In the genomic region with DNA sequence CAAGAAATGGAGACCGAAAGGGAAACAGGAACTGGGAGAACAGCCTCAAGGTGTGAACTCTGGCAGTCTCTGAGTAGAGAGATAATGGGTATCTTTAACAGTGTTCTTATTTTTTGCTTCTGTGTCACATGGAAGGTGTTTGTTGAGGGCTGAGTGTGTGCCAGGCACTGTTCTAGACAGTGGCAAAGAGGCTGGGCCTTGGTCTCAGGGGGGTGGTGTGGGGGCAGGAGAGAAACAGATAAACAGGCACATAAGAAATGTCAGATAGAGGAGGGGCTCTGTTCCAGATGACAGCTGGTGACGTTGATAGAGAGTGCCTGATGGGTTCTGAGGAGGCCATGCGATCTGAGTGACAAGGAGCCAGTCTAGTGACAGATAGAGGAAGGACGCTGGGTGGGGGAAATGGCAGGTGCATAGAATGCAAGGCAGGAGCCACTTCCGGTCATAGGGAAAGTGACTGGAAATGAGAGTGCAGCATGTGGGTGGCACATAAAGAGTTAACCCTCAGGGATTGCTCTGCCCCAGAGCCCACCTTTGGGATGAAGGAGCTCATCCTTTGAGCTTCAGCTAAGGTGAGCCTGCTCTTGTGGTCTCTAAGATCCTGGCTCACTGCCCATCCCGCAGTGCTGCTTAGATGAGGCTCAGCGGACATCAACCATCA, we compare ENCODE assay signal across 8 cellular contexts. TPM values are rescaled to one million over a fixed set of nuclear protein-coding genes. Genes with fewer than 3 reads are reported as not detected.
DNase-seq lines count a peak whose midpoint lies in the region; ATAC-seq, FAIRE-seq and TF ChIP-seq lines count a peak whose summit lies in the region.

No MANE protein-coding gene starts in this region.

- RAD21 ChIA-PET in GM12878 (lab: Charles Lee; ENCODE audit: unreplicated experiment), result interaction anchor here (1.1 kb wide), 1 partner anchor 9 kb away, joined by 3 read pairs; no protein-coding TSS in a partner anchor

- POLR2A ChIA-PET in GM12878 (lab: Charles Lee), result interaction anchor here (0.7 kb wide), 1 partner anchor 45 kb away, joined by 3 read pairs; no protein-coding TSS in a partner anchor

- no peak for TF ChIP-seq CTCF in GM12878 (IDR thresholded peaks at IDR 0.05 in 2 of 3, conservative IDR thresholded peaks at IDR 0.05 in 1 of 3; ENCODE audit: control insufficient read depth in 2 of 3, extremely low read depth in 1 of 3, insufficient read depth in 1 of 3, low read depth in 3 of 3, low read length in 3 of 3)
- no peak for TF ChIP-seq CTCF in sigmoid colon (IDR thresholded peaks at IDR 0.05)

- no peaks in the 10 kb centered on the region for H3K9me3 ChIP-seq in GM12878 (replicated peaks; ENCODE audit: control insufficient read depth, insufficient read depth, low read length)
- no peaks in the 10 kb centered on the region for H3K9me3 ChIP-seq in sigmoid colon

- TF ChIP-seq EP300 in GM12878 (IDR thresholded peaks at IDR 0.05; ENCODE audit: borderline replicate concordance in 1 of 2, control insufficient read depth in 1 of 2, low read depth in 2 of 2, low read length in 2 of 2), result peak in 1 of 2 experiments; percentile 47; a peak in 1 of 4 replicates
- no peak for TF ChIP-seq EP300 in sigmoid colon (IDR thresholded peaks at IDR 0.05)

- in situ Hi-C loops in GM12878 (cut with MboI), result no loop called here

- H2AFZ ChIP-seq in GM12878 (ENCODE audit: control insufficient read depth, low read depth, low read length), result peak overlapping the region; percentile 25; the same call in 1 of the 2 replicates

- no peak for TF ChIP-seq POLR2A in GM12878 (IDR thresholded peaks at IDR 0.05; ENCODE audit: low read depth, low read length)
- TF ChIP-seq POLR2A in sigmoid colon (IDR thresholded peaks at IDR 0.05), result no peak

- H3K27ac ChIP-seq in GM12878 (ENCODE audit: control insufficient read depth, insufficient read depth) (no peak overlapping the region; the same call in 1 of the 2 replicates), sigmoid colon (peak overlapping the region in 3 of 4 donors; percentile 4 to 49 (median 27))

- BruUV-seq in GM12878 (replicated peaks; lab: Mats Ljungman, UMichigan), result no TSS peak

- H3K4me3 ChIP-seq in GM12878 (no peak overlapping the region), sigmoid colon (no peak overlapping the region)

- CTCF ChIA-PET in GM12878 (lab: Yijun Ruan, JAX), result interaction anchor here (0.6 to 1.1 kb wide), 3 partner anchors 14 to 32 kb away, joined by 3 to 4 read pairs (median 3); no protein-coding TSS in a partner anchor

- DNase-seq in GM12878 (ENCODE audit: low read depth, low spot score) (peak; percentile 37), sigmoid colon (peak; percentile 62), T-helper 2 cell (no peak), D341Med (ENCODE audit: low spot score) (no peak), sciatic nerve (ENCODE audit: low spot score) (no peak), GF-D8 (lab: John Stamatoyannopoulos, UW) (no peak)

- WGBS in GM12878 (ENCODE audit: insufficient coverage, insufficient replicate concordance, low lambda C conversion rate, missing lambda C conversion rate), result 33% methylated on average over 7 of the region's 7 CpGs
- 72 to 75% methylated on average over 7 of the region's 7 CpGs for WGBS in sigmoid colon, 2 donors

- ATAC-seq in GM19324 (IDR thresholded peaks at IDR 0.05; ENCODE audit: low FRiP score, unreplicated experiment), result peak; percentile 60
- peak; percentile 70 for ATAC-seq in HG02943 (IDR thresholded peaks at IDR 0.05; ENCODE audit: low read depth, unreplicated experiment)
- ATAC-seq in GM12878, result peak; percentile 92
- no peak for ATAC-seq in sciatic nerve

- H3K4me2 ChIP-seq in GM12878 (ENCODE audit: control insufficient read depth, insufficient read depth), result 0 out of 2 replicates have a peak overlapping the region, but pooled peaks have one; percentile 6

- TF ChIP-seq RAD21 in GM12878 (IDR thresholded peaks at IDR 0.05; ENCODE audit: insufficient read depth, low read depth, low read length), result no peak

- FAIRE-seq in GM12878 (lab: Jason Lieb, UNC), result peak; percentile 95

- H3K4me1 ChIP-seq in GM12878 (ENCODE audit: control insufficient read depth, insufficient read depth, low read length) (peaks cover 18% of the 10 kb centered on the region), sigmoid colon (peaks cover 0 to 60% (median 53%) of the 10 kb centered on the region in 4 donors)

- H3K79me2 ChIP-seq in GM12878 (ENCODE audit: control insufficient read depth, insufficient read depth, low read length), result no peaks in the 10 kb centered on the region

- intact Hi-C loops in GM12878 (cut with micrococcal nuclease; ENCODE audit: unreplicated experiment) (no loop called here), sigmoid colon (cut with DNase I) (no loop called here), sciatic nerve (cut with DNase I) (no loop called here)

- no peak overlapping the region for H3K9ac ChIP-seq in GM12878 (ENCODE audit: control insufficient read depth, insufficient read depth, low read length)

- H3K27me3 ChIP-seq in GM12878 (replicated peaks in 1 of 2; ENCODE audit: control insufficient read depth in 2 of 2, insufficient read depth in 2 of 2, low read length in 1 of 2) (no peaks in the 10 kb centered on the region), sigmoid colon (no peaks in the 10 kb centered on the region)

- H3K36me3 ChIP-seq in GM12878 (ENCODE audit: control insufficient read depth in 2 of 2, insufficient read depth in 2 of 2, low read length in 1 of 2) (no peaks in the 10 kb centered on the region), sigmoid colon (peaks cover 0 to 8% (median 2%) of the 10 kb centered on the region in 4 donors)

- H4K20me1 ChIP-seq in GM12878 (ENCODE audit: control insufficient read depth, insufficient read depth), result no peaks in the 10 kb centered on the region

- SMC1A ChIA-PET in GM12878 (lab: Charles Lee; ENCODE audit: uncharacterized antibody, unreplicated experiment), result interaction anchor here (1.0 to 2.2 kb wide), 3 partner anchors 14 to 35 kb away, joined by 3 to 11 read pairs (median 4); no protein-coding TSS in a partner anchor

TF ChIP-seq in GM12878, 131 proteins besides CTCF, POLR2A, EP300 and RAD21 (continues in another document):
- TF ChIP-seq NR2C2 (IDR thresholded peaks at IDR 0.05; ENCODE audit: borderline replicate concordance, control insufficient read depth, insufficient read length, low read depth), result no peak
- no peak for TF ChIP-seq BACH1 (IDR thresholded peaks at IDR 0.05; ENCODE audit: borderline replicate concordance)
- peak; percentile 43; the same call in 1 of the 2 replicates for TF ChIP-seq MTA3 (IDR thresholded peaks at IDR 0.05; ENCODE audit: borderline replicate concordance, low read length)
- TF ChIP-seq SIN3A (IDR thresholded peaks at IDR 0.05; ENCODE audit: low read depth, low read length), result no peak
- no peak for TF ChIP-seq SMAD5 (IDR thresholded peaks at IDR 0.05; ENCODE audit: low read depth)
- TF ChIP-seq, protein P1, sequence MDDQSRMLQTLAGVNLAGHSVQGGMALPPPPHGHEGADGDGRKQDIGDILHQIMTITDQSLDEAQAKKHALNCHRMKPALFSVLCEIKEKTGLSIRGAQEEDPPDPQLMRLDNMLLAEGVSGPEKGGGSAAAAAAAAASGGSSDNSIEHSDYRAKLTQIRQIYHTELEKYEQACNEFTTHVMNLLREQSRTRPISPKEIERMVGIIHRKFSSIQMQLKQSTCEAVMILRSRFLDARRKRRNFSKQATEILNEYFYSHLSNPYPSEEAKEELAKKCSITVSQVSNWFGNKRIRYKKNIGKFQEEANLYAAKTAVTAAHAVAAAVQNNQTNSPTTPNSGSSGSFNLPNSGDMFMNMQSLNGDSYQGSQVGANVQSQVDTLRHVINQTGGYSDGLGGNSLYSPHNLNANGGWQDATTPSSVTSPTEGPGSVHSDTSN (IDR thresholded peaks at IDR 0.05; ENCODE audit: insufficient replicate concordance, low read depth, low read length), result peak; percentile 85
- TF ChIP-seq ESRRA (IDR thresholded peaks at IDR 0.05; ENCODE audit: low read length), result no peak
- 0 out of 3 replicates have a peak, but pooled peaks have one; percentile 15 for TF ChIP-seq POU2F2 (IDR thresholded peaks at IDR 0.05; ENCODE audit: borderline replicate concordance, low read depth, low read length)
- TF ChIP-seq CREB1 (IDR thresholded peaks at IDR 0.05; ENCODE audit: low read depth), result peak; percentile 68; the same call in 1 of the 2 replicates
- no peak for TF ChIP-seq POLR2AphosphoS2 (IDR thresholded peaks at IDR 0.05; ENCODE audit: low read depth, low read length)
- peak; percentile 28; the same call in 1 of the 2 replicates for TF ChIP-seq HDGF (IDR thresholded peaks at IDR 0.05)

RNA-seq across cellular contexts. Expression of a gene that starts 33.9 kb away (rescaled TPM):
- total RNA-seq in GM12878 (2013; cell fraction: nucleolus; rRNA removed), result 42.7 and 44.8 TPM in 2 replicates
- 2.1 and 2.7 TPM in 2 replicates for total RNA-seq in GM12878 (2014; rRNA removed)
- 1.8 and 3.2 TPM in 2 replicates for total RNA-seq in GM12878 (2014; rRNA removed; fragmentation: Illumina TruSeq; extraction: Trizol)
- 4.8 and 5.0 TPM in 2 replicates for total RNA-seq in GM12878 (2021)
- polyA plus RNA-seq in GM12878 (2011; ENCODE audit: low read depth), result 2.5 TPM
- 4.7 and 5.7 TPM in 2 replicates for polyA plus RNA-seq in GM12878 (2011; rRNA removed)
- polyA plus RNA-seq in GM12878 (2011; cell fraction: cytosol; rRNA removed), result 5.4 and 7.0 TPM in 2 replicates
- polyA plus RNA-seq in GM12878 (2011; cell fraction: nucleus; rRNA removed), result 14.0 and 14.5 TPM in 2 replicates
- 6.4 and 6.5 TPM in 2 replicates for polyA plus RNA-seq in GM12878 (2012)
- polyA plus RNA-seq in GM12878 (2014; fragmentation: Illumina TruSeq; extraction: Trizol), result 3.3 and 4.8 TPM in 2 replicates
- under 1 TPM; 0.26 to 0.62 TPM for polyA plus RNA-seq in GM12878 (2014; fragmentation: Nextera tagmentation; extraction: Ambion mirVana)
- 5.2 and 5.9 TPM in 2 replicates for polyA plus RNA-seq in GM12878 (2014; rRNA removed)
- polyA plus RNA-seq in GM12878 (2016; fragmentation: Nextera tagmentation; extraction: Ambion mirVana), result 1 to 10 TPM; 5.6 to 8.4 TPM
- polyA minus RNA-seq in GM12878 (2011; rRNA and poly(A)+ RNA removed), result 8.7 and 11.1 TPM in 2 replicates
- 2.2 and 4.4 TPM in 2 replicates for polyA minus RNA-seq in GM12878 (2011; cell fraction: cytosol; rRNA and poly(A)+ RNA removed)
- polyA minus RNA-seq in GM12878 (2011; cell fraction: nucleus; rRNA and poly(A)+ RNA removed), result 6.3 and 9.8 TPM in 2 replicates
- total RNA-seq in sigmoid colon, result 10 to 100 TPM; 31.7 to 55.4 (median 47.6) TPM
- 10 to 100 TPM; 12.0 to 22.1 (median 15.3) TPM for polyA plus RNA-seq in sigmoid colon
- 76.6 TPM for total RNA-seq in sciatic nerve

Comparison
In these comparisons a context has a peak if more than half of its experiments do, and no peak if none do; other contexts are left out.
1. DNase-seq: peak in GM12878 (single experiment) and sigmoid colon (single experiment); none in T-helper 2 cell (0 of 5), D341Med (single experiment), sciatic nerve (single experiment) and GF-D8 (single experiment).